Comparison of ENCODE assay signal across 26 cellular contexts in the genomic region with DNA sequence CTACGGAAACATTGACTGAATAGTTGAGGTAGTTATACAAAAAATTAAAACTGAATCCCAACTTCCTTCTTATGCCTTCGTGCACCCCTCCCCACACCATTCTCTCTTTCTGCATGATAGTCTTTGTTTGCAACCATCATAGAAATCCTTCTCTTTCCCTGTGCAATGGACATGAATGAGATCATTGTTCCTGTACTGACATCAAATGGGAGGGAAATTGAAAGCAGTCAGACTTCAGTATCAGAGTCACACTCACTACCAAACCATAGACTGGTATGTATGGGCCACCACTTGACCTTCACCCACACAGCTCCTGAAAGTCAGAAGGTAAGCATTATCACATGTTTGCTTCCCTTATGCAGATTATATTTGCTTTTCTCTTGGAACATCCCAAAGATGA.
"Had no signal": no experiment of that assay in that cellular context is flagged by ENCODE, and none has a peak within 500 bp of the region (broad histone marks: within the 10 kb centered on the region; RNA-seq: fewer than 3 reads in every experiment).

No MANE protein-coding gene starts in this region.

- H3K36me3 ChIP-seq: esophagus squamous epithelium, left lung, ovary, right atrium auricular region, stomach, tibial artery had no signal

- H3K27ac ChIP-seq: coronary artery, esophagus squamous epithelium, left lung, ovary, right atrium auricular region, stomach, testis, tibial artery had no signal

- ATAC-seq: left cardiac atrium; left lung; naive thymus-derived CD8-positive, alpha-beta T cell; sciatic nerve; stimulated activated effector memory CD8-positive, alpha-beta T cell treated with anti-CD3 and anti-CD28 coated beads, Interleukin-12 subunit alpha, Interleukin-12 subunit beta, amount 100 ng/mL, for 72 hours had no signal

- H3K4me1 ChIP-seq: esophagus squamous epithelium, left lung, right atrium auricular region, stomach, testis, tibial artery had no signal

- H3K9me3 ChIP-seq: esophagus squamous epithelium, left lung, ovary, right atrium auricular region, stomach, testis, tibial artery had no signal

- H3K4me2 ChIP-seq: smooth muscle cell had no signal

- H3K4me3 ChIP-seq: coronary artery, esophagus squamous epithelium, left lung, ovary, right atrium auricular region, smooth muscle cell, stomach, testis, tibial artery had no signal

- DNase-seq: dermis blood vessel endothelial cell; effector memory CD4-positive, alpha-beta T cell; erythroblast; esophagus squamous epithelium; left cardiac atrium; left lung; mesendoderm; naive thymus-derived CD8-positive, alpha-beta T cell; nephron progenitor cell; occipital lobe; ovary; stimulated activated CD4-positive, alpha-beta T cell treated with anti-CD3 and anti-CD28 coated beads, Interleukin-12 subunit alpha, Interleukin-12 subunit beta, amount 100 ng/mL, for 4 hours; stimulated activated CD4-positive, alpha-beta T cell treated with anti-CD3 and anti-CD28 coated beads, Interleukin-1b, Interleukin-23, amount 100 ng/mL, for 48 hours; stimulated activated CD4-positive, alpha-beta T cell treated with anti-CD3 and anti-CD28 coated beads, Interleukin-4, amount 100 ng/mL, for 1 hour; stimulated activated naive CD4-positive, alpha-beta T cell treated with Interleukin-2 at 50 U/mL for 16 hours; stomach; testis; tibial artery had no signal

- H3K27me3 ChIP-seq: esophagus squamous epithelium, left lung, ovary, right atrium auricular region, stomach, testis, tibial artery had no signal

- FAIRE-seq: endothelial cell of umbilical vein, frontal cortex, islet of Langerhans had no signal
